Comparison of ENCODE assay signal across 17 cellular contexts in the genomic region with DNA sequence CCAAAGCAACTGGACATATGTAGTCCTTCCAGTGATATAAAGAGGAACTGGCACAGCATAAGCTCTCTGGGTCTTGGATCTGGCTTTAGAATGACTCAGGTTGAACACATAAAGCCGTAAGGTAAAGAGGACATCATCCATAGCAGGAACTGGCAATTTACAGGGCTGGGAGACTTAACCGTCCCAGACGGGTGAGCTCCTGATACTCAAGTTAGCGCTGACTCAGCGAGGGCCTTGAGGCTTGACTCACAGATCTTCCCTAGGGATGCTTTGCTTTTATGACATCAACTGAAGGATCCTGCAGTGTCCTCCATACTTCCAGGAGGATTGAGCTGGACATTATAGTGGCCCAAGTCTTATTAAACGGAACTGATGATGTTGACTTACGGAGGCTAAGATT.
A peak's percentile ranks its signal among the peaks of the same experiment; 100 is the strongest.
DNase-seq lines count a peak whose midpoint lies in the region; ATAC-seq, FAIRE-seq and TF ChIP-seq lines count a peak whose summit lies in the region.
"Had no signal": no experiment of that assay in that cellular context is flagged by ENCODE, and none has a peak within 500 bp of the region (broad histone marks: within the 10 kb centered on the region; RNA-seq: fewer than 3 reads in every experiment).

No MANE protein-coding gene starts in this region.

- H3K79me1 ChIP-seq in mesenchymal stem cell (replicated peaks; ENCODE audit: low read length, poor library complexity, severe bottlenecking) = peaks cover 30% of the 10 kb centered on the region

- H3K27ac ChIP-seq in CD4-positive, CD25-positive, alpha-beta regulatory T cell (ENCODE audit: insufficient read depth, low read length, poor library complexity, severe bottlenecking) = no peak overlapping the region
- no peak overlapping the region for H3K27ac ChIP-seq in mesenchymal stem cell (ENCODE audit: low read length, poor library complexity, severe bottlenecking)
- H3K27ac ChIP-seq: dorsolateral prefrontal cortex had no signal

- H4K8ac ChIP-seq in mesenchymal stem cell (ENCODE audit: low read length) = no peak overlapping the region

- H3K14ac ChIP-seq in mesenchymal stem cell (ENCODE audit: low read length in 2 of 2) = no peak overlapping the region

- H2AK5ac ChIP-seq in mesenchymal stem cell (ENCODE audit: low read length, severe bottlenecking) = no peak overlapping the region

- H3K23ac ChIP-seq in mesenchymal stem cell (ENCODE audit: low read length in 2 of 2) = no peak overlapping the region

- H2BK12ac ChIP-seq in mesenchymal stem cell (ENCODE audit: low read length in 2 of 2) = no peak overlapping the region

- no peak for FAIRE-seq in HTR-8/SVneo (lab: Jason Lieb, UNC)

- H4K91ac ChIP-seq in mesenchymal stem cell (ENCODE audit: low read length) = no peak overlapping the region

- H2BK120ac ChIP-seq in mesenchymal stem cell (ENCODE audit: low read depth, low read length) = no peak overlapping the region

- H3K27me3 ChIP-seq in CD4-positive, CD25-positive, alpha-beta regulatory T cell (ENCODE audit: control insufficient read depth, insufficient read depth, low read length) = no peaks in the 10 kb centered on the region
- H3K27me3 ChIP-seq in mesenchymal stem cell (ENCODE audit: control insufficient read depth in 1 of 2, insufficient read depth in 1 of 2, low read length in 2 of 2) = no peaks in the 10 kb centered on the region
- H3K27me3 ChIP-seq: upper lobe of left lung had no signal

- peaks cover 0 to 5% (median 0%) of the 10 kb centered on the region in 7 donors for H3K9me3 Mint-ChIP-seq in CD4-positive, CD25-positive, alpha-beta regulatory T cell

- H3K4me1 ChIP-seq in CD4-positive, CD25-positive, alpha-beta regulatory T cell (ENCODE audit: control insufficient read depth, insufficient read depth, low read length, poor library complexity, severe bottlenecking) = no peaks in the 10 kb centered on the region
- peaks cover 5% of the 10 kb centered on the region for H3K4me1 ChIP-seq in mesenchymal stem cell (ENCODE audit: control insufficient read depth, insufficient read depth, low read depth, low read length)

- no peaks in the 10 kb centered on the region for H3K9me3 ChIP-seq in CD4-positive, CD25-positive, alpha-beta regulatory T cell (ENCODE audit: control insufficient read depth in 2 of 2, low read length in 2 of 2)
- no peaks in the 10 kb centered on the region for H3K9me3 ChIP-seq in mesenchymal stem cell (ENCODE audit: control insufficient read depth, low read length)
- H3K9me3 ChIP-seq: HAP-1, SK-N-SH, upper lobe of left lung had no signal

- H3K4me1 Mint-ChIP-seq in CD4-positive, CD25-positive, alpha-beta regulatory T cell = peaks cover 0 to 22% (median 12%) of the 10 kb centered on the region in 4 donors

- no peak overlapping the region for H2BK5ac ChIP-seq in mesenchymal stem cell (ENCODE audit: low read depth, low read length, poor library complexity, severe bottlenecking)

- no peak overlapping the region for H3K9ac ChIP-seq in mesenchymal stem cell (ENCODE audit: low read length)
- H3K9ac ChIP-seq: SK-N-SH had no signal

- DNase-seq in CD4-positive, CD25-positive, alpha-beta regulatory T cell = no peak
- DNase-seq in MV-4-11 (lab: John Stamatoyannopoulos, UW) = peak; percentile 48
- DNase-seq in choroid plexus epithelial cell (ENCODE audit: low read depth) = peak; percentile 62
- peak; percentile 66 for DNase-seq in mesenchymal stem cell
- no peak for DNase-seq in HTR-8/SVneo (ENCODE audit: insufficient read length, low spot score)
- no peak for DNase-seq in stimulated activated naive CD4-positive, alpha-beta T cell (lab: John Stamatoyannopoulos, UW)
- DNase-seq: activated CD8-positive, alpha-beta T cell treated with anti-CD3 and anti-CD28 coated beads for 36 hours; activated effector memory CD4-positive, alpha-beta T cell treated with Interleukin-2 at 50 U/mL for 16 hours; C1 segment of cervical spinal cord; dorsolateral prefrontal cortex; NCI-H446; SK-N-SH; stimulated activated CD4-positive, alpha-beta T cell treated with anti-CD3 and anti-CD28 coated beads, Interleukin-4, amount 100 ng/mL, for 4 hours; upper lobe of left lung had no signal

- H3K27ac Mint-ChIP-seq in CD4-positive, CD25-positive, alpha-beta regulatory T cell = peak overlapping the region in 2 of 3 donors; percentile 23 to 38
- H3K27ac Mint-ChIP-seq: activated CD8-positive, alpha-beta T cell treated with anti-CD3 and anti-CD28 coated beads for 36 hours had no signal

- no peak overlapping the region for H2BK15ac ChIP-seq in mesenchymal stem cell (ENCODE audit: low read depth, poor library complexity, severe bottlenecking)

- no peak for TF ChIP-seq CTCF in choroid plexus epithelial cell (conservative IDR thresholded peaks at IDR 0.05; ENCODE audit: low read depth, low read length)

- WGBS in mesenchymal stem cell = 86% methylated on average over 7 of the region's 7 CpGs

- no peak for ATAC-seq in CD4-positive, CD25-positive, alpha-beta regulatory T cell (ENCODE audit: low read depth in 2 of 2)
- no peak for ATAC-seq in HG03571 (IDR thresholded peaks at IDR 0.05; ENCODE audit: unreplicated experiment)
- ATAC-seq: activated CD8-positive, alpha-beta T cell treated with anti-CD3 and anti-CD28 coated beads for 36 hours; sciatic nerve had no signal

- H3K4me3 Mint-ChIP-seq in CD4-positive, CD25-positive, alpha-beta regulatory T cell = no peak overlapping the region
- H3K4me3 Mint-ChIP-seq: activated CD8-positive, alpha-beta T cell treated with anti-CD3 and anti-CD28 coated beads for 36 hours had no signal

- no peak overlapping the region for H2AFZ ChIP-seq in mesenchymal stem cell (ENCODE audit: low read depth, low read length)

- no peaks in the 10 kb centered on the region for H3K27me3 Mint-ChIP-seq in CD4-positive, CD25-positive, alpha-beta regulatory T cell
- H3K27me3 Mint-ChIP-seq: activated CD8-positive, alpha-beta T cell treated with anti-CD3 and anti-CD28 coated beads for 36 hours had no signal

- no peak overlapping the region for H3K4me3 ChIP-seq in CD4-positive, CD25-positive, alpha-beta regulatory T cell (ENCODE audit: low read depth, low read length)
- H3K4me3 ChIP-seq in choroid plexus epithelial cell (ENCODE audit: low read depth, low read length) (no peak overlapping the region), mesenchymal stem cell (ENCODE audit: insufficient read depth in 1 of 2, low read depth in 1 of 2, low read length in 2 of 2) (no peak overlapping the region)
- H3K4me3 ChIP-seq: dorsolateral prefrontal cortex, HAP-1, upper lobe of left lung had no signal

- peaks cover 80% of the 10 kb centered on the region for H3K36me3 ChIP-seq in CD4-positive, CD25-positive, alpha-beta regulatory T cell (ENCODE audit: control insufficient read depth, insufficient read depth, low read length)
- peaks cover 24 to 95% of the 10 kb centered on the region in 2 experiments for H3K36me3 ChIP-seq in mesenchymal stem cell (ENCODE audit: control insufficient read depth in 1 of 2, insufficient read depth in 2 of 2, low read depth in 1 of 2, low read length in 2 of 2)
- H3K36me3 ChIP-seq: HAP-1 had no signal

- no peak overlapping the region for H3K4ac ChIP-seq in mesenchymal stem cell (ENCODE audit: low read depth in 1 of 2, low read length in 2 of 2)

- H3K4me2 ChIP-seq in mesenchymal stem cell (ENCODE audit: low read length, poor library complexity, severe bottlenecking) = no peak overlapping the region
- H3K4me2 ChIP-seq: SK-N-SH had no signal

- no peak overlapping the region for H3K18ac ChIP-seq in mesenchymal stem cell (ENCODE audit: low read depth in 1 of 2, low read length in 2 of 2)

- H3K36me3 Mint-ChIP-seq in CD4-positive, CD25-positive, alpha-beta regulatory T cell = peaks cover 60% of the 10 kb centered on the region

Comparison
In these comparisons a context has a peak if more than half of its experiments do, and no peak if none do; other contexts are left out.
1. DNase-seq: peak in MV-4-11 (single experiment), choroid plexus epithelial cell (single experiment) and mesenchymal stem cell (single experiment); none in CD4-positive, CD25-positive, alpha-beta regulatory T cell (0 of 3), HTR-8/SVneo (single experiment) and stimulated activated naive CD4-positive, alpha-beta T cell (0 of 6).